In genomic region chr12:22046090-22046967, GRCh38 we compare ENCODE assay signal across 8 cellular contexts. TPM values are rescaled to one million over a fixed set of nuclear protein-coding genes. Genes with fewer than 3 reads are reported as not detected.
DNase-seq lines count a peak whose midpoint lies in the region; ATAC-seq and TF ChIP-seq lines count a peak whose summit lies in the region.

Gene CMAS (plus strand): TSS chr12:22046218. CDS start chr12:22046304, 86 bp downstream.

- TF ChIP-seq CTCF in dorsolateral prefrontal cortex (IDR thresholded peaks at IDR 0.05 in 54 of 56, conservative IDR thresholded peaks at IDR 0.05 in 2 of 56; ENCODE audit: low read depth in 1 of 56, partially characterized antibody in 56 of 56) (peak in 17 of 56 donors; percentile 4 to 38 (median 15)), lower leg skin (IDR thresholded peaks at IDR 0.05) (no peak)

- WGBS in lower leg skin, 2 donors: 0 to 1% methylated on average over 52 to 63 of the region's 64 CpGs

- peak within 1 kb of the TSS; percentile 92 for H3K9ac ChIP-seq in BLaER1

- H3K27me3 ChIP-seq in BLaER1 (no peaks in the 10 kb centered on the region), dorsolateral prefrontal cortex (no peaks in the 10 kb centered on the region)

- H3K4me2 ChIP-seq in BLaER1: peak within 1 kb of the TSS; percentile 85

- ATAC-seq in HG03378 (IDR thresholded peaks at IDR 0.05; ENCODE audit: unreplicated experiment): peak; percentile 86

- intact Hi-C loops in dorsolateral prefrontal cortex (cut with DNase I) (loop anchor here in 1 of 2 donors (5.0 kb wide), 1 partner anchor 496 kb away; the partner anchor contains the start of gene C2CD5), lower leg skin (cut with DNase I; ENCODE audit: low total_unique reads) (no loop called here)

- H3K36me3 ChIP-seq in BLaER1: peaks cover 21% of the 10 kb centered on the region

- H3K27ac ChIP-seq in BLaER1 (peak within 1 kb of the TSS; percentile 93), dorsolateral prefrontal cortex (peak within 1 kb of the TSS; percentile 18 to 97 (median 92))

- H3K4me3 ChIP-seq in BLaER1 (peak within 1 kb of the TSS; percentile 99), dorsolateral prefrontal cortex (peak within 1 kb of the TSS; percentile 61 to 100 (median 96)), lower leg skin (ENCODE audit: low read depth, poor library complexity, severe bottlenecking) (peak within 1 kb of the TSS; percentile 83)

- no peaks in the 10 kb centered on the region for H3K9me3 ChIP-seq in BLaER1

- peaks cover 28% of the 10 kb centered on the region; the same call in 1 of the 2 replicates for H4K20me1 ChIP-seq in BLaER1

- H3K4me1 ChIP-seq in BLaER1: peaks cover 13% of the 10 kb centered on the region

- peak; percentile 47 to 84 for DNase-seq in NCI-H526 (lab: John Stamatoyannopoulos, UW)
- peak; percentile 86 for DNase-seq in activated CD4-positive, alpha-beta T cell treated with anti-CD3 and anti-CD28 coated beads, Interleukin-2, amount 50 U/mL, for 48 hours
- DNase-seq in dorsolateral prefrontal cortex: peak; percentile 54 to 89 (median 73)
- peak; percentile 67 to 95 for DNase-seq in lower leg skin (ENCODE audit: low spot score in 2 of 2)
- peak; percentile 79 to 80 for DNase-seq in stimulated activated CD4-positive, alpha-beta T cell treated with anti-CD3 and anti-CD28 coated beads, Interleukin-4, amount 100 ng/mL, for 48 hours (ENCODE audit: low read depth in 2 of 2)

- TF ChIP-seq POLR2A in GM19193 (IDR thresholded peaks at IDR 0.05; ENCODE audit: extremely low read depth, insufficient read depth, insufficient read length) (peak; percentile 74), lower leg skin (IDR thresholded peaks at IDR 0.05) (no peak)

RNA-seq across cellular contexts. Expression of gene CMAS, which starts in this region (rescaled TPM):
- total RNA-seq in dorsolateral prefrontal cortex (100 to 1,000 TPM in 1 of 120 experiments, 10 to 100 TPM in 119; 33.3 to 101 (median 67.9) TPM), lower leg skin (10 to 100 TPM; 22.0 to 32.9 (median 28.9) TPM)

Comparison
In these comparisons a context has a peak if more than half of its experiments do, and no peak if none do; other contexts are left out.
1. Peak in every context shown above with its lines: DNase-seq, ATAC-seq, H3K4me3 ChIP-seq and H3K27ac ChIP-seq.